In the genomic region with DNA sequence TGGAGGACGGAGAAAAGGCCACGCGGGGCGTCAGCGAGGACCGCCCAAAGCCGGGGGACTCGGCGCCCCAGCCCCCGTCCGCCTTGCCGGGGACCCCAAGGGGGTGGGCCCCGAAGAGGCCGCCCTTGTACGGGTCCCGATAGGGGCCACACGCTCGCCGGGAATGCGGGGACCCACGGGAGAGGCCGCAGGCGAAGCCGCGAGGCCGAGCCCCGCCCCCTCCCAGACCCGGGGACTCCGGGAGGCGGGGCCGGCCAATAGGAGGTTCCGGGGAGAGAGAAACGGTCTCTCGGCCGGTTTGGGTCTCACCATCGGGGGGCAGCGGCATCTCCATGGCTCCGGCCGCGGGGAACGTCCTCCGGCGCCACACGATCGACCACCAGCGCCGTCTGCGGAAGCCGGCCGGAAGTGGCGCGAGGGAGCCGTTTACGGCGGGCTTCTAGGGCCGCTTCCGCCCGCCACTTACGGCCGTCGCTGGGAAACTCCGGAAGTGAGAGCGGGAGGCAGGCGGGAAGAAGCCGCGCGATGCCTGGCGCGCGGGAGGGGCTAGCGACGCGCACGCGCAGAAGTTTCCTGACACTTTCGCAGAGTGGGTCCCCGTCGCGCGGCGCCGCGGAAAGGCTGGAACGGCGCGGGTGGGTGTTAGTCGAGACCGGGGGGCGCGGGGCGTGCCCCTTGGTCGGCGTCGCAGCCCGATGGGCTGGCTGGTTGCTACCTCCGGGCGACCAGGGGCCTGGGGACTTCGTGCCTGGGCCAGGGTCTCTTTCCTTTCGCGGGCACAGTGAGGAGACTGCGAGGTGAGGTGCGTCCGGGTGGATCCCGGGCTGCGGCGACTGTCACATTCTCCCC, we compare ENCODE assay signal across 1 cellular context.
TF ChIP-seq lines count a peak whose summit lies in the region.

A gene with protein sequence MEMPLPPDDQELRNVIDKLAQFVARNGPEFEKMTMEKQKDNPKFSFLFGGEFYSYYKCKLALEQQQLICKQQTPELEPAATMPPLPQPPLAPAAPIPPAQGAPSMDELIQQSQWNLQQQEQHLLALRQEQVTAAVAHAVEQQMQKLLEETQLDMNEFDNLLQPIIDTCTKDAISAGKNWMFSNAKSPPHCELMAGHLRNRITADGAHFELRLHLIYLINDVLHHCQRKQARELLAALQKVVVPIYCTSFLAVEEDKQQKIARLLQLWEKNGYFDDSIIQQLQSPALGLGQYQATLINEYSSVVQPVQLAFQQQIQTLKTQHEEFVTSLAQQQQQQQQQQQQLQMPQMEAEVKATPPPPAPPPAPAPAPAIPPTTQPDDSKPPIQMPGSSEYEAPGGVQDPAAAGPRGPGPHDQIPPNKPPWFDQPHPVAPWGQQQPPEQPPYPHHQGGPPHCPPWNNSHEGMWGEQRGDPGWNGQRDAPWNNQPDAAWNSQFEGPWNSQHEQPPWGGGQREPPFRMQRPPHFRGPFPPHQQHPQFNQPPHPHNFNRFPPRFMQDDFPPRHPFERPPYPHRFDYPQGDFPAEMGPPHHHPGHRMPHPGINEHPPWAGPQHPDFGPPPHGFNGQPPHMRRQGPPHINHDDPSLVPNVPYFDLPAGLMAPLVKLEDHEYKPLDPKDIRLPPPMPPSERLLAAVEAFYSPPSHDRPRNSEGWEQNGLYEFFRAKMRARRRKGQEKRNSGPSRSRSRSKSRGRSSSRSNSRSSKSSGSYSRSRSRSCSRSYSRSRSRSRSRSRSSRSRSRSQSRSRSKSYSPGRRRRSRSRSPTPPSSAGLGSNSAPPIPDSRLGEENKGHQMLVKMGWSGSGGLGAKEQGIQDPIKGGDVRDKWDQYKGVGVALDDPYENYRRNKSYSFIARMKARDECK (minus strand): TSS at position 393 of the 849 bp plus-strand sequence. CDS start 59 bp downstream, at position 334.

TF ChIP-seq in HEK293, 187 proteins besides CTCF, POLR2A, EP300 and RAD21 (continued from another document and continues in another):
- TF ChIP-seq, protein P1, sequence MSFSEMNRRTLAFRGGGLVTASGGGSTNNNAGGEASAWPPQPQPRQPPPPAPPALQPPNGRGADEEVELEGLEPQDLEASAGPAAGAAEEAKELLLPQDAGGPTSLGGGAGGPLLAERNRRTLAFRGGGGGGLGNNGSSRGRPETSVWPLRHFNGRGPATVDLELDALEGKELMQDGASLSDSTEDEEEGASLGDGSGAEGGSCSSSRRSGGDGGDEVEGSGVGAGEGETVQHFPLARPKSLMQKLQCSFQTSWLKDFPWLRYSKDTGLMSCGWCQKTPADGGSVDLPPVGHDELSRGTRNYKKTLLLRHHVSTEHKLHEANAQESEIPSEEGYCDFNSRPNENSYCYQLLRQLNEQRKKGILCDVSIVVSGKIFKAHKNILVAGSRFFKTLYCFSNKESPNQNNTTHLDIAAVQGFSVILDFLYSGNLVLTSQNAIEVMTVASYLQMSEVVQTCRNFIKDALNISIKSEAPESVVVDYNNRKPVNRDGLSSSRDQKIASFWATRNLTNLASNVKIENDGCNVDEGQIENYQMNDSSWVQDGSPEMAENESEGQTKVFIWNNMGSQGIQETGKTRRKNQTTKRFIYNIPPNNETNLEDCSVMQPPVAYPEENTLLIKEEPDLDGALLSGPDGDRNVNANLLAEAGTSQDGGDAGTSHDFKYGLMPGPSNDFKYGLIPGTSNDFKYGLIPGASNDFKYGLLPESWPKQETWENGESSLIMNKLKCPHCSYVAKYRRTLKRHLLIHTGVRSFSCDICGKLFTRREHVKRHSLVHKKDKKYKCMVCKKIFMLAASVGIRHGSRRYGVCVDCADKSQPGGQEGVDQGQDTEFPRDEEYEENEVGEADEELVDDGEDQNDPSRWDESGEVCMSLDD (tag by site-specific recombination; IDR thresholded peaks at IDR 0.05): peak; percentile 43; the same call in 1 of the 2 replicates
- TF ChIP-seq, protein P2, sequence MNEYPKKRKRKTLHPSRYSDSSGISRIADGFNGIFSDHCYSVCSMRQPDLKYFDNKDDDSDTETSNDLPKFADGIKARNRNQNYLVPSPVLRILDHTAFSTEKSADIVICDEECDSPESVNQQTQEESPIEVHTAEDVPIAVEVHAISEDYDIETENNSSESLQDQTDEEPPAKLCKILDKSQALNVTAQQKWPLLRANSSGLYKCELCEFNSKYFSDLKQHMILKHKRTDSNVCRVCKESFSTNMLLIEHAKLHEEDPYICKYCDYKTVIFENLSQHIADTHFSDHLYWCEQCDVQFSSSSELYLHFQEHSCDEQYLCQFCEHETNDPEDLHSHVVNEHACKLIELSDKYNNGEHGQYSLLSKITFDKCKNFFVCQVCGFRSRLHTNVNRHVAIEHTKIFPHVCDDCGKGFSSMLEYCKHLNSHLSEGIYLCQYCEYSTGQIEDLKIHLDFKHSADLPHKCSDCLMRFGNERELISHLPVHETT (tag by site-specific recombination; IDR thresholded peaks at IDR 0.05): no peak
- TF ChIP-seq, protein P3, sequence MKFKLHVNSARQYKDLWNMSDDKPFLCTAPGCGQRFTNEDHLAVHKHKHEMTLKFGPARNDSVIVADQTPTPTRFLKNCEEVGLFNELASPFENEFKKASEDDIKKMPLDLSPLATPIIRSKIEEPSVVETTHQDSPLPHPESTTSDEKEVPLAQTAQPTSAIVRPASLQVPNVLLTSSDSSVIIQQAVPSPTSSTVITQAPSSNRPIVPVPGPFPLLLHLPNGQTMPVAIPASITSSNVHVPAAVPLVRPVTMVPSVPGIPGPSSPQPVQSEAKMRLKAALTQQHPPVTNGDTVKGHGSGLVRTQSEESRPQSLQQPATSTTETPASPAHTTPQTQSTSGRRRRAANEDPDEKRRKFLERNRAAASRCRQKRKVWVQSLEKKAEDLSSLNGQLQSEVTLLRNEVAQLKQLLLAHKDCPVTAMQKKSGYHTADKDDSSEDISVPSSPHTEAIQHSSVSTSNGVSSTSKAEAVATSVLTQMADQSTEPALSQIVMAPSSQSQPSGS (tag by site-specific recombination; IDR thresholded peaks at IDR 0.05; ENCODE audit: low read depth): no peak
- no peak for TF ChIP-seq ZNF621 (tag by site-specific recombination; IDR thresholded peaks at IDR 0.05)
- TF ChIP-seq ZNF184 (tag by site-specific recombination; IDR thresholded peaks at IDR 0.05): no peak
- TF ChIP-seq ZNF112 (tag by site-specific recombination; IDR thresholded peaks at IDR 0.05): no peak
- TF ChIP-seq ZNF549 (tag by site-specific recombination; IDR thresholded peaks at IDR 0.05): no peak
- TF ChIP-seq ZNF791 (tag by site-specific recombination; IDR thresholded peaks at IDR 0.05): no peak
- no peak for TF ChIP-seq ZNF157 (tag by site-specific recombination; IDR thresholded peaks at IDR 0.05)
- TF ChIP-seq KLF10 (tag by site-specific recombination; IDR thresholded peaks at IDR 0.05): peak; percentile 21; the same call in 1 of the 2 replicates
- no peak for TF ChIP-seq ZNF121 (tag by site-specific recombination; IDR thresholded peaks at IDR 0.05)
- TF ChIP-seq FEZF1 (tag by site-specific recombination; IDR thresholded peaks at IDR 0.05): no peak
- TF ChIP-seq, protein P4, sequence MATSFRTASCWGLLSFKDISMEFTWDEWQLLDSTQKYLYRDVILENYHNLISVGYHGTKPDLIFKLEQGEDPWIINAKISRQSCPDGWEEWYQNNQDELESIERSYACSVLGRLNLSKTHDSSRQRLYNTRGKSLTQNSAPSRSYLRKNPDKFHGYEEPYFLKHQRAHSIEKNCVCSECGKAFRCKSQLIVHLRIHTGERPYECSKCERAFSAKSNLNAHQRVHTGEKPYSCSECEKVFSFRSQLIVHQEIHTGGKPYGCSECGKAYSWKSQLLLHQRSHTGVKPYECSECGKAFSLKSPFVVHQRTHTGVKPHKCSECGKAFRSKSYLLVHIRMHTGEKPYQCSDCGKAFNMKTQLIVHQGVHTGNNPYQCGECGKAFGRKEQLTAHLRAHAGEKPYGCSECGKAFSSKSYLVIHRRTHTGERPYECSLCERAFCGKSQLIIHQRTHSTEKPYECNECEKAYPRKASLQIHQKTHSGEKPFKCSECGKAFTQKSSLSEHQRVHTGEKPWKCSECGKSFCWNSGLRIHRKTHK (tag by site-specific recombination; IDR thresholded peaks at IDR 0.05): no peak
- TF ChIP-seq, protein P5, sequence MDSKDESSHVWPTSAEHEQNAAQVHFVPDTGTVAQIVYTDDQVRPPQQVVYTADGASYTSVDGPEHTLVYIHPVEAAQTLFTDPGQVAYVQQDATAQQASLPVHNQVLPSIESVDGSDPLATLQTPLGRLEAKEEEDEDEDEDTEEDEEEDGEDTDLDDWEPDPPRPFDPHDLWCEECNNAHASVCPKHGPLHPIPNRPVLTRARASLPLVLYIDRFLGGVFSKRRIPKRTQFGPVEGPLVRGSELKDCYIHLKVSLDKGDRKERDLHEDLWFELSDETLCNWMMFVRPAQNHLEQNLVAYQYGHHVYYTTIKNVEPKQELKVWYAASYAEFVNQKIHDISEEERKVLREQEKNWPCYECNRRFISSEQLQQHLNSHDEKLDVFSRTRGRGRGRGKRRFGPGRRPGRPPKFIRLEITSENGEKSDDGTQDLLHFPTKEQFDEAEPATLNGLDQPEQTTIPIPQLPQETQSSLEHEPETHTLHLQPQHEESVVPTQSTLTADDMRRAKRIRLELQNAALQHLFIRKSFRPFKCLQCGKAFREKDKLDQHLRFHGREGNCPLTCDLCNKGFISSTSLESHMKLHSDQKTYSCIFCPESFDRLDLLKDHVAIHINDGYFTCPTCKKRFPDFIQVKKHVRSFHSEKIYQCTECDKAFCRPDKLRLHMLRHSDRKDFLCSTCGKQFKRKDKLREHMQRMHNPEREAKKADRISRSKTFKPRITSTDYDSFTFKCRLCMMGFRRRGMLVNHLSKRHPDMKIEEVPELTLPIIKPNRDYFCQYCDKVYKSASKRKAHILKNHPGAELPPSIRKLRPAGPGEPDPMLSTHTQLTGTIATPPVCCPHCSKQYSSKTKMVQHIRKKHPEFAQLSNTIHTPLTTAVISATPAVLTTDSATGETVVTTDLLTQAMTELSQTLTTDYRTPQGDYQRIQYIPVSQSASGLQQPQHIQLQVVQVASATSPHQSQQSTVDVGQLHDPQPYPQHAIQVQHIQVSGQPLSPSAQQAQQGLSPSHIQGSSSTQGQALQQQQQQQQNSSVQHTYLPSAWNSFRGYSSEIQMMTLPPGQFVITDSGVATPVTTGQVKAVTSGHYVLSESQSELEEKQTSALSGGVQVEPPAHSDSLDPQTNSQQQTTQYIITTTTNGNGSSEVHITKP (tag by site-specific recombination; IDR thresholded peaks at IDR 0.05): no peak
- TF ChIP-seq, protein P6, sequence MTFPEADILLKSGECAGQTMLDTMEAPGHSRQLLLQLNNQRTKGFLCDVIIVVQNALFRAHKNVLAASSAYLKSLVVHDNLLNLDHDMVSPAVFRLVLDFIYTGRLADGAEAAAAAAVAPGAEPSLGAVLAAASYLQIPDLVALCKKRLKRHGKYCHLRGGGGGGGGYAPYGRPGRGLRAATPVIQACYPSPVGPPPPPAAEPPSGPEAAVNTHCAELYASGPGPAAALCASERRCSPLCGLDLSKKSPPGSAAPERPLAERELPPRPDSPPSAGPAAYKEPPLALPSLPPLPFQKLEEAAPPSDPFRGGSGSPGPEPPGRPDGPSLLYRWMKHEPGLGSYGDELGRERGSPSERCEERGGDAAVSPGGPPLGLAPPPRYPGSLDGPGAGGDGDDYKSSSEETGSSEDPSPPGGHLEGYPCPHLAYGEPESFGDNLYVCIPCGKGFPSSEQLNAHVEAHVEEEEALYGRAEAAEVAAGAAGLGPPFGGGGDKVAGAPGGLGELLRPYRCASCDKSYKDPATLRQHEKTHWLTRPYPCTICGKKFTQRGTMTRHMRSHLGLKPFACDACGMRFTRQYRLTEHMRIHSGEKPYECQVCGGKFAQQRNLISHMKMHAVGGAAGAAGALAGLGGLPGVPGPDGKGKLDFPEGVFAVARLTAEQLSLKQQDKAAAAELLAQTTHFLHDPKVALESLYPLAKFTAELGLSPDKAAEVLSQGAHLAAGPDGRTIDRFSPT (tag by site-specific recombination; IDR thresholded peaks at IDR 0.05): no peak
- no peak for TF ChIP-seq HOXC10 (CRISPR knock-in tag; IDR thresholded peaks at IDR 0.05)
- TF ChIP-seq ZNF830 (tag by site-specific recombination; IDR thresholded peaks at IDR 0.05; ENCODE audit: low read depth): no peak
- TF ChIP-seq, protein P7, sequence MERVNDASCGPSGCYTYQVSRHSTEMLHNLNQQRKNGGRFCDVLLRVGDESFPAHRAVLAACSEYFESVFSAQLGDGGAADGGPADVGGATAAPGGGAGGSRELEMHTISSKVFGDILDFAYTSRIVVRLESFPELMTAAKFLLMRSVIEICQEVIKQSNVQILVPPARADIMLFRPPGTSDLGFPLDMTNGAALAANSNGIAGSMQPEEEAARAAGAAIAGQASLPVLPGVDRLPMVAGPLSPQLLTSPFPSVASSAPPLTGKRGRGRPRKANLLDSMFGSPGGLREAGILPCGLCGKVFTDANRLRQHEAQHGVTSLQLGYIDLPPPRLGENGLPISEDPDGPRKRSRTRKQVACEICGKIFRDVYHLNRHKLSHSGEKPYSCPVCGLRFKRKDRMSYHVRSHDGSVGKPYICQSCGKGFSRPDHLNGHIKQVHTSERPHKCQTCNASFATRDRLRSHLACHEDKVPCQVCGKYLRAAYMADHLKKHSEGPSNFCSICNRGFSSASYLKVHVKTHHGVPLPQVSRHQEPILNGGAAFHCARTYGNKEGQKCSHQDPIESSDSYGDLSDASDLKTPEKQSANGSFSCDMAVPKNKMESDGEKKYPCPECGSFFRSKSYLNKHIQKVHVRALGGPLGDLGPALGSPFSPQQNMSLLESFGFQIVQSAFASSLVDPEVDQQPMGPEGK (tag by site-specific recombination; IDR thresholded peaks at IDR 0.05): peak; percentile 21
- TF ChIP-seq ZNF558 (tag by site-specific recombination; IDR thresholded peaks at IDR 0.05): no peak
- no peak for TF ChIP-seq ZNF23 (tag by site-specific recombination; IDR thresholded peaks at IDR 0.05; ENCODE audit: borderline replicate concordance)
- no peak for TF ChIP-seq ZNF701 (tag by site-specific recombination; IDR thresholded peaks at IDR 0.05)
- TF ChIP-seq ZNF211 (tag by site-specific recombination; IDR thresholded peaks at IDR 0.05; ENCODE audit: low read depth): no peak
- TF ChIP-seq ZSCAN23 (tag by site-specific recombination; IDR thresholded peaks at IDR 0.05): no peak
- TF ChIP-seq, protein P8, sequence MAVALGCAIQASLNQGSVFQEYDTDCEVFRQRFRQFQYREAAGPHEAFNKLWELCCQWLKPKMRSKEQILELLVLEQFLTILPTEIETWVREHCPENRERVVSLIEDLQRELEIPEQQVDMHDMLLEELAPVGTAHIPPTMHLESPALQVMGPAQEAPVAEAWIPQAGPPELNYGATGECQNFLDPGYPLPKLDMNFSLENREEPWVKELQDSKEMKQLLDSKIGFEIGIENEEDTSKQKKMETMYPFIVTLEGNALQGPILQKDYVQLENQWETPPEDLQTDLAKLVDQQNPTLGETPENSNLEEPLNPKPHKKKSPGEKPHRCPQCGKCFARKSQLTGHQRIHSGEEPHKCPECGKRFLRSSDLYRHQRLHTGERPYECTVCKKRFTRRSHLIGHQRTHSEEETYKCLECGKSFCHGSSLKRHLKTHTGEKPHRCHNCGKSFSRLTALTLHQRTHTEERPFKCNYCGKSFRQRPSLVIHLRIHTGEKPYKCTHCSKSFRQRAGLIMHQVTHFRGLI (tag by site-specific recombination; IDR thresholded peaks at IDR 0.05): no peak
- TF ChIP-seq, protein P9, sequence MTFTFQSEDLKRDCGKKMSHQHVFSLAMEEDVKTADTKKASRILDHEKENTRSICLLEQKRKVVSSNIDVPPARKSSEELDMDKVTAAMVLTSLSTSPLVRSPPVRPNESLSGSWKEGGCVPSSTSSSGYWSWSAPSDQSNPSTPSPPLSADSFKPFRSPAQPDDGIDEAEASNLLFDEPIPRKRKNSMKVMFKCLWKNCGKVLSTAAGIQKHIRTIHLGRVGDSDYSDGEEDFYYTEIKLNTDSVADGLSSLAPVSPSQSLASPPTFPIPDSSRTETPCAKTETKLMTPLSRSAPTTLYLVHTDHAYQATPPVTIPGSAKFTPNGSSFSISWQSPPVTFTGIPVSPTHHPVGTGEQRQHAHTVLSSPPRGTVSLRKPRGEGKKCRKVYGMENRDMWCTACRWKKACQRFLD (tag by site-specific recombination; IDR thresholded peaks at IDR 0.05): no peak
